Comparison of ENCODE assay signal across 8 cellular contexts in the genomic region with DNA sequence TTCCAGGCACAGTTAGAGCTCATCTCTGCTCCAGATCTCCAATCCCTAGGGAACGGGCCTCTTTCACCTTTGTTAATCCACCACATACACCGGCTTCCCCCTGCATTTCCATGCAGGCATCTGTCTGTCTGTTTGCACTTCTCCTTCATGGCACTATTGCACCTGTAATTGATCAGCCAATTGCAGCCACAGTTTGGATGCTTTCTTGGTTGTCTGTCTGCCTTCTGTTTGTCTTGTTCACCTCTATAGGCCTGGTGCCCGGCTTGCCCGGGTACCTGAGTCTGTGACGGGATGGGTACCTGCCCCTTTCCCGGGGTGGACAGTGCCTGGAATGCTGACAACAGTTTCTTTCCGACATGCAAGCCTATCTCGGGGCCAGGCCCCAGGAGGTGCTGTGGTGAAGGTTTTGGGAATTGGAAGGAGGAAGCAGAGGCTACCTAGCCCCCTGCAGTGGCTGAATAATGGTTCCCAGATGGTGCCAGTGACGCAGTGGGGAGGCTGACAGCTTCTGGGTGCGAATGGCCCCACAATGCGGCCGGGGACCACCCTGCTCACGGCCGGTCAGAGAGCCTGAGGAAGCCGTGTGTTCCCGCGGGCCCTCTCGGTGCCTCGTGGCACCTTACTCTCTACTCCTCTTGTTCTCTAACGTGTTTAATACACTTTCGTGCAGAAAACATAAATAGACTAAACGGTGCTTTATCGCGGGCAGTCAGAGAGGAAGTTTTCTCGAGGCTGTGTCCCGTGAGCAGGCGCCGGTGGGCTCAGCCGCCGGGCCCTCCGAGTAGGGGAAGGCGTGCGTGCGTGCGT. TPM values are rescaled to one million over a fixed set of nuclear protein-coding genes. Genes with fewer than 3 reads are reported as not detected.
DNase-seq lines count a peak whose midpoint lies in the region; ATAC-seq and TF ChIP-seq lines count a peak whose summit lies in the region.

No MANE protein-coding gene starts in this region.

- POLR2A ChIA-PET in MCF 10A (lab: Yijun Ruan, JAX) = no interaction called here
- POLR2A ChIA-PET in OCI-LY7 (lab: Charles Lee) = no interaction called here

- H3K4me2 ChIP-seq in OCI-LY7 (ENCODE audit: low read length) = peak overlapping the region; percentile 27; the same call in 1 of the 2 replicates

- H3K27me3 Mint-ChIP-seq in MCF 10A (ENCODE audit: insufficient read depth, unreplicated experiment) (peaks cover 21% of the 10 kb centered on the region), progenitor cell of endocrine pancreas (peaks cover 41% of the 10 kb centered on the region)

- intact Hi-C loops in breast epithelium (cut with DNase I; ENCODE audit: low total_unique reads) = loop anchor here (10.0 kb wide), 1 partner anchor 278 kb away; no protein-coding TSS in a partner anchor
- intact Hi-C loops in MCF 10A (cut with micrococcal nuclease) = loop anchor here (2.0 to 5.0 kb wide), 2 partner anchors 108 to 265 kb away; partner anchors contain the start of gene TOPBP1
- intact Hi-C loops in OCI-LY7 (cut with micrococcal nuclease; ENCODE audit: unreplicated experiment) = loop anchor here (10.0 kb wide), 2 partner anchors 262 to 1192 kb away; partner anchors contain the start of gene TOPBP1

- H3K4me3 ChIP-seq in breast epithelium = peak overlapping the region; percentile 47 to 87 (median 54)
- H3K4me3 ChIP-seq in OCI-LY7 (ENCODE audit: low read depth, low read length, poor library complexity, severe bottlenecking) = no peak overlapping the region
- H3K4me3 ChIP-seq in fibroblast of pulmonary artery (replicated peaks; ENCODE audit: low read depth, low read length) = peak overlapping the region; percentile 28

- no peaks in the 10 kb centered on the region for H3K9me2 ChIP-seq in OCI-LY7 (ENCODE audit: insufficient read depth, low read length)

- H3K27ac Mint-ChIP-seq in MCF 10A (ENCODE audit: low read depth, unreplicated experiment) = no peak overlapping the region
- no peak overlapping the region for H3K27ac Mint-ChIP-seq in progenitor cell of endocrine pancreas

- H3K9me3 ChIP-seq in breast epithelium (no peaks in the 10 kb centered on the region), OCI-LY7 (ENCODE audit: low read length) (no peaks in the 10 kb centered on the region)

- DNase-seq in breast epithelium (ENCODE audit: low spot score in 2 of 2) (no peak), MCF 10A (ENCODE audit: unreplicated experiment) (no peak), OCI-LY7 (ENCODE audit: low spot score) (no peak), fibroblast of pulmonary artery (ENCODE audit: low read depth) (no peak), progenitor cell of endocrine pancreas (ENCODE audit: low spot score, unreplicated experiment) (no peak), SW480 (ENCODE audit: low spot score) (no peak), omental fat pad (ENCODE audit: low spot score) (no peak)

- no peaks in the 10 kb centered on the region for H3K27me3 ChIP-seq in breast epithelium

- H3K4me1 ChIP-seq in breast epithelium = peaks cover 0 to 5% of the 10 kb centered on the region in 2 donors
- no peaks in the 10 kb centered on the region for H3K4me1 ChIP-seq in OCI-LY7 (ENCODE audit: insufficient read depth, low read length, poor library complexity, severe bottlenecking)

- H3K4me1 Mint-ChIP-seq in MCF 10A (ENCODE audit: insufficient read depth, unreplicated experiment) = peaks cover 13% of the 10 kb centered on the region
- H3K4me1 Mint-ChIP-seq in progenitor cell of endocrine pancreas (ENCODE audit: low read depth) = peaks cover 4% of the 10 kb centered on the region

- no peak for TF ChIP-seq POLR2A in breast epithelium (IDR thresholded peaks at IDR 0.05)

- H3K4me3 Mint-ChIP-seq in MCF 10A (ENCODE audit: unreplicated experiment) (no peak overlapping the region), progenitor cell of endocrine pancreas (ENCODE audit: low read depth) (peak overlapping the region; percentile 78)

- H4K20me1 ChIP-seq in OCI-LY7 (ENCODE audit: insufficient read depth, low read length) = no peaks in the 10 kb centered on the region

- H3K27ac ChIP-seq in breast epithelium = no peak overlapping the region
- no peak overlapping the region for H3K27ac ChIP-seq in OCI-LY7 (ENCODE audit: low read depth, low read length, poor library complexity, severe bottlenecking)

- H3K36me3 ChIP-seq in breast epithelium = no peaks in the 10 kb centered on the region
- H3K36me3 ChIP-seq in OCI-LY7 (ENCODE audit: insufficient read depth, low read length) = no peaks in the 10 kb centered on the region

- H3K9me3 Mint-ChIP-seq in MCF 10A (ENCODE audit: unreplicated experiment) = no peaks in the 10 kb centered on the region
- no peaks in the 10 kb centered on the region for H3K9me3 Mint-ChIP-seq in progenitor cell of endocrine pancreas (ENCODE audit: low read depth)

- no peak for ATAC-seq in HG03139 (IDR thresholded peaks at IDR 0.05; ENCODE audit: unreplicated experiment)
- ATAC-seq in omental fat pad (ENCODE audit: low FRiP score) = no peak

- CTCF ChIA-PET in MCF 10A (lab: Yijun Ruan, JAX) (interaction anchor here (0.5 to 1.3 kb wide), 7 partner anchors 85 to 280 kb away, joined by 3 to 6 read pairs (median 3); no protein-coding TSS in a partner anchor), OCI-LY7 (lab: Charles Lee; ENCODE audit: unreplicated experiment) (interaction anchor here (0.6 kb wide), 1 partner anchor 636 kb away, joined by 3 read pairs; no protein-coding TSS in a partner anchor)

- no peak overlapping the region for H2AFZ ChIP-seq in OCI-LY7 (ENCODE audit: low read length)

- no peaks in the 10 kb centered on the region for H3K79me2 ChIP-seq in OCI-LY7 (ENCODE audit: insufficient read depth, low read depth, low read length)

- H3K36me3 Mint-ChIP-seq in MCF 10A (ENCODE audit: insufficient read depth, unreplicated experiment) = no peaks in the 10 kb centered on the region
- H3K36me3 Mint-ChIP-seq in progenitor cell of endocrine pancreas (ENCODE audit: insufficient read depth) = no peaks in the 10 kb centered on the region

- TF ChIP-seq CTCF in breast epithelium (IDR thresholded peaks at IDR 0.05) = no peak
- TF ChIP-seq CTCF in MCF 10A (IDR thresholded peaks at IDR 0.05; ENCODE audit: unreplicated experiment) = no peak
- TF ChIP-seq CTCF in OCI-LY7 (conservative IDR thresholded peaks at IDR 0.05; ENCODE audit: low read length) = no peak
- no peak for TF ChIP-seq CTCF in fibroblast of pulmonary artery (IDR thresholded peaks at IDR 0.05; ENCODE audit: low read length, missing control alignments)
- TF ChIP-seq CTCF in progenitor cell of endocrine pancreas (IDR thresholded peaks at IDR 0.05; ENCODE audit: unreplicated experiment) = no peak
- no peak for TF ChIP-seq CTCF in omental fat pad (IDR thresholded peaks at IDR 0.05)

- BruUV-seq in MCF 10A (replicated peaks; lab: Mats Ljungman, UMichigan) (no TSS peak), OCI-LY7 (replicated peaks; lab: Mats Ljungman, UMichigan) (no TSS peak)

RNA-seq across cellular contexts. Expression of gene RAB6B, which starts 31.3 kb away (rescaled TPM):
- total RNA-seq in breast epithelium (1 to 10 TPM; 1.8 to 3.9 (median 3.4) TPM), MCF 10A (2022) (0.96 and 1.1 TPM in 2 replicates), OCI-LY7 (2022) (not detected in 2 replicates), progenitor cell of endocrine pancreas (10.5 and 12.9 TPM in 2 replicates), omental fat pad (10 to 100 TPM in 1 of 4 donors, 1 to 10 TPM in 3; 1.7 to 16.4 (median 3.4) TPM)
- not detected in 2 replicates for total RNA-seq in OCI-LY7 (2014; rRNA removed; shearing (Covaris generic))
